27 cellular contexts compared by ENCODE assay signal in the genomic region with DNA sequence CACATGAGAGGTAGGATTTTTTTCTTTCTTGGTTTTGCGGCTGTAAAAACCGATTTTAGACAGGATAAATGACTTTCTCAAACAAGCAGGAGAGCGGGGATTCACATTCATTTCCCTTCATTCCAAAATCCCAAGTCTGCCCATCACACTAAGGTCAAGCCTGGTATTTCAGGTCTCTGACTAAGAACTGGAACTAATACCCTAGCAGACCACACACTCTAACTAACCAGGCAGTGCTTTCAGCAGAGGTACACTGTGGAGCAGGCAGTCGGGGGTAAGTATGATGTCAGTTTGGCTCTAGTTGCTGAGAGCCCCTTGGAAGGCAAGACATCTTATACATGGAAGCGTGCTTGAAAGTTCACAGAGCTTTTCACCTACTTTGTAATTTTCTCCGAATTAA.
"Had no signal": no experiment of that assay in that cellular context is flagged by ENCODE, and none has a peak within 500 bp of the region (broad histone marks: within the 10 kb centered on the region; RNA-seq: fewer than 3 reads in every experiment).

No MANE protein-coding gene starts in this region.

- ATAC-seq: activated T-helper 17 cell treated with anti-CD3 and anti-CD28 coated beads, Interleukin-2, amount 50 U/mL, for 72 hours; SK-N-SH treated with all-trans-retinoic acid at 6 μM for 48 hours; WTC11 had no signal

- H3K27ac ChIP-seq: breast epithelium, Peyer's patch, RWPE1, SJSA1 had no signal

- H3K4me3 ChIP-seq: breast epithelium, Peyer's patch, SJSA1 had no signal

- H3K27me3 ChIP-seq: breast epithelium, Peyer's patch, SJSA1 had no signal

- H3K27ac Mint-ChIP-seq: activated CD4-positive, alpha-beta memory T cell treated with anti-CD3 and anti-CD28 coated beads, Interleukin-2, amount 10 ng/mL, durations not matched to agents 7 days and 5 days; activated CD4-positive, alpha-beta T cell treated with anti-CD3 and anti-CD28 coated beads, Interleukin-2, amount 10 ng/mL, durations not matched to agents 24 days and 14 days; activated naive CD4-positive, alpha-beta T cell treated with anti-CD3 and anti-CD28 coated beads for 36 hours; activated naive CD8-positive, alpha-beta T cell; activated T-helper 17 cell treated with anti-CD3 and anti-CD28 coated beads, Interleukin-2, amount 50 U/mL, for 72 hours; T-helper 1 cell treated with Interleukin-12 subunit alpha and Interleukin-12 subunit beta and Interleukin-4 antibody, amounts not matched to agents 30 μg/mL and 1 μg/mL, for 36 hours; WTC11 had no signal

- H3K9me3 ChIP-seq: breast epithelium, Peyer's patch, SJSA1 had no signal

- H3K9me3 Mint-ChIP-seq: activated naive CD4-positive, alpha-beta T cell treated with anti-CD3 and anti-CD28 coated beads for 36 hours; activated T-helper 17 cell treated with anti-CD3 and anti-CD28 coated beads, Interleukin-2, amount 50 U/mL, for 72 hours had no signal

- H3K4me1 ChIP-seq: breast epithelium, Peyer's patch, SJSA1 had no signal

- H3K36me3 Mint-ChIP-seq: activated naive CD8-positive, alpha-beta T cell had no signal

- H3K4me3 Mint-ChIP-seq: activated CD4-positive, alpha-beta memory T cell treated with anti-CD3 and anti-CD28 coated beads, Interleukin-2, amount 10 ng/mL, durations not matched to agents 7 days and 5 days; activated CD4-positive, alpha-beta T cell treated with anti-CD3 and anti-CD28 coated beads, Interleukin-2, amount 10 ng/mL, durations not matched to agents 24 days and 14 days; activated naive CD4-positive, alpha-beta T cell treated with anti-CD3 and anti-CD28 coated beads for 36 hours; activated naive CD8-positive, alpha-beta T cell; activated T-helper 17 cell treated with anti-CD3 and anti-CD28 coated beads, Interleukin-2, amount 50 U/mL, for 72 hours; T-helper 1 cell treated with Interleukin-12 subunit alpha and Interleukin-12 subunit beta and Interleukin-4 antibody, amounts not matched to agents 30 μg/mL and 1 μg/mL, for 36 hours; WTC11 had no signal

- H3K27me3 Mint-ChIP-seq: activated CD4-positive, alpha-beta memory T cell treated with anti-CD3 and anti-CD28 coated beads, Interleukin-2, amount 10 ng/mL, durations not matched to agents 7 days and 5 days; activated CD4-positive, alpha-beta T cell treated with anti-CD3 and anti-CD28 coated beads, Interleukin-2, amount 10 ng/mL, durations not matched to agents 24 days and 14 days had no signal

- DNase-seq: activated CD4-positive, alpha-beta memory T cell treated with anti-CD3 and anti-CD28 coated beads, Interleukin-2, amount 10 ng/mL, durations not matched to agents 7 days and 5 days; activated CD4-positive, alpha-beta T cell treated with anti-CD3 and anti-CD28 coated beads, Interleukin-2, amount 10 ng/mL, durations not matched to agents 24 days and 14 days; activated CD4-positive, CD25-positive, alpha-beta regulatory T cell treated with anti-CD3 and anti-CD28 coated beads, Interleukin-2, amount 50 U/mL, for 72 hours; activated gamma-delta T cell; activated naive CD4-positive, alpha-beta T cell treated with anti-CD3 and anti-CD28 coated beads for 36 hours; activated T-cell treated with anti-CD3 and anti-CD28 coated beads for 4 hours; activated T-cell treated with anti-CD3 and anti-CD28 coated beads, Interleukin-2, amount 50 U/mL, for 48 hours; anterior cingulate cortex; central memory CD4-positive, alpha-beta T cell; cortex of kidney; MM.1S; NCI-H1105; NCI-H1436; NCI-H1694 treated with DMSO at 0.1 percent for 48 hours; NCI-H2029 treated with DMSO at 0.1 percent for 48 hours; NCI-H446; NCI-H524; Peyer's patch; Right ventricle myocardium superior had no signal

- H3K4me1 Mint-ChIP-seq: activated CD4-positive, alpha-beta memory T cell treated with anti-CD3 and anti-CD28 coated beads, Interleukin-2, amount 10 ng/mL, durations not matched to agents 7 days and 5 days; activated CD4-positive, alpha-beta T cell treated with anti-CD3 and anti-CD28 coated beads, Interleukin-2, amount 10 ng/mL, durations not matched to agents 24 days and 14 days; activated T-helper 17 cell treated with anti-CD3 and anti-CD28 coated beads, Interleukin-2, amount 50 U/mL, for 72 hours; WTC11 had no signal

- H3K36me3 ChIP-seq: breast epithelium, Peyer's patch, SJSA1 had no signal
